Comparison of ENCODE assay signal across 8 cellular contexts in genomic region chr2:191625016-191625415, GRCh38. TPM values are rescaled to one million over a fixed set of nuclear protein-coding genes. Genes with fewer than 3 reads are reported as not detected.
A peak's percentile ranks its signal among the peaks of the same experiment; 100 is the strongest.
DNase-seq lines count a peak whose midpoint lies in the region; ATAC-seq, FAIRE-seq and TF ChIP-seq lines count a peak whose summit lies in the region.

No MANE protein-coding gene starts in this region.

- no peaks in the 10 kb centered on the region for H3K27me3 Mint-ChIP-seq in WTC11 (ENCODE audit: low read depth)

- H3K27ac Mint-ChIP-seq in WTC11, result no peak overlapping the region

- H3K9me3 Mint-ChIP-seq in WTC11, result no peaks in the 10 kb centered on the region

- peak; percentile 50 for ATAC-seq in GM19452 (IDR thresholded peaks at IDR 0.05; ENCODE audit: unreplicated experiment)
- ATAC-seq in HG03521 (IDR thresholded peaks at IDR 0.05; ENCODE audit: unreplicated experiment), result peak; percentile 47
- no peak for ATAC-seq in WTC11
- ATAC-seq in GM21737 (IDR thresholded peaks at IDR 0.05; ENCODE audit: unreplicated experiment), result no peak

- DNase-seq in WTC11 (ENCODE audit: low spot score), result no peak
- peak; percentile 38 for DNase-seq in iris pigment epithelial cell (ENCODE audit: low read depth)
- DNase-seq in GM03348 (ENCODE audit: low spot score), result no peak
- no peak for DNase-seq in kidney
- DNase-seq in cerebellar cortex (ENCODE audit: low spot score), result no peak

- CTCF ChIA-PET in WTC11 (lab: Charles Lee), result no interaction called here

- no peaks in the 10 kb centered on the region for H3K4me1 Mint-ChIP-seq in WTC11

- no peak overlapping the region for H3K27ac ChIP-seq in kidney (ENCODE audit: low read depth in 2 of 2, low read length in 2 of 2)

- intact Hi-C loops in kidney (cut with DNase I), result no loop called here

- H3K4me3 ChIP-seq in kidney (ENCODE audit: low read length in 2 of 2), result no peak overlapping the region

- no peaks in the 10 kb centered on the region for H3K4me1 ChIP-seq in kidney (ENCODE audit: control insufficient read depth in 1 of 2, insufficient read depth in 1 of 2, low read depth in 1 of 2, low read length in 2 of 2)

- no peak for FAIRE-seq in kidney (lab: Jason Lieb, UNC)

- H3K9me3 ChIP-seq in kidney (ENCODE audit: control insufficient read depth in 1 of 2, low read length in 2 of 2), result no peaks in the 10 kb centered on the region

- no peak overlapping the region for H3K9ac ChIP-seq in kidney (ENCODE audit: low read length in 2 of 2)

- TF ChIP-seq CTCF in WTC11 (IDR thresholded peaks at IDR 0.05) (no peak), kidney (IDR thresholded peaks at IDR 0.05; ENCODE audit: borderline replicate concordance, extremely low read depth, insufficient read depth) (no peak)

- H3K4me3 Mint-ChIP-seq in WTC11, result no peak overlapping the region

- no peaks in the 10 kb centered on the region for H3K36me3 Mint-ChIP-seq in WTC11

- no peaks in the 10 kb centered on the region for H3K36me3 ChIP-seq in kidney (ENCODE audit: control insufficient read depth in 1 of 2, insufficient read depth in 2 of 2, low read length in 2 of 2)

- POLR2A ChIA-PET in WTC11 (lab: Charles Lee), result no interaction called here

TF ChIP-seq in WTC11, 78 proteins besides CTCF, POLR2A, EP300 and RAD21:
- peak; percentile 54; the same call in 1 of the 2 replicates for TF ChIP-seq GABPB1 (CRISPR knock-in tag; IDR thresholded peaks at IDR 0.05)
- no peak for TF ChIP-seq NR3C1 (CRISPR knock-in tag; conservative IDR thresholded peaks at IDR 0.05; ENCODE audit: low read depth)

RNA-seq across cellular contexts. Expression of gene NABP1, which starts 52.9 kb away (rescaled TPM):
- total RNA-seq in WTC11 (2021) (5.2 to 6.3 TPM (median 5.8 TPM) in 3 replicates), kidney (39.7 TPM)
- 9.6 TPM for polyA plus RNA-seq in kidney (ENCODE audit: insufficient read depth, low read depth, low replicate concordance)

Comparison
In these comparisons a context has a peak if more than half of its experiments do, and no peak if none do; other contexts are left out.
1. ATAC-seq: peak in GM19452 (single experiment) and HG03521 (single experiment); none in WTC11 (single experiment) and GM21737 (single experiment).